Comparison of ENCODE assay signal across 26 cellular contexts in genomic region chr10:109027534-109028185, GRCh38.
DNase-seq lines count a peak whose midpoint lies in the region; ATAC-seq and TF ChIP-seq lines count a peak whose summit lies in the region.
"Had no signal": no experiment of that assay in that cellular context is flagged by ENCODE, and none has a peak within 500 bp of the region (broad histone marks: within the 10 kb centered on the region; RNA-seq: fewer than 3 reads in every experiment).

No MANE protein-coding gene starts in this region.

- peak; percentile 55 for ATAC-seq in SK-N-SH treated with all-trans-retinoic acid at 6 μM for 48 hours
- ATAC-seq in HG03521 (IDR thresholded peaks at IDR 0.05; ENCODE audit: unreplicated experiment), result no peak
- ATAC-seq in HG02981 (IDR thresholded peaks at IDR 0.05; ENCODE audit: unreplicated experiment), result no peak
- ATAC-seq: CD8-positive, alpha-beta T cell; HCT116; Right ventricle myocardium inferior; T-cell had no signal

- POLR2A ChIA-PET in AG04449 (lab: Yijun Ruan, JAX), result no interaction called here

- DNase-seq in AG04449 (ENCODE audit: low read depth, low spot score), result peak; percentile 21
- peak; percentile 3 for DNase-seq in EL
- peak; percentile 2 for DNase-seq in fibroblast of the aortic adventitia (ENCODE audit: low read depth)
- DNase-seq in NOMO-1 (lab: John Stamatoyannopoulos, UW; ENCODE audit: unreplicated experiment in 2 of 2), result no peak
- DNase-seq in GM10266 (ENCODE audit: extremely low spot score), result no peak
- DNase-seq: ACHN; Caco-2; CD8-positive, alpha-beta T cell; DMS79; KBM-7; MV-4-11; NCI-H1105; NCI-H1436 treated with DMSO at 0.1 percent for 48 hours; NCI-H1930; NCI-H446 treated with DMSO at 0.1 percent for 48 hours; NCI-H526; NCI-H82; NK-92 treated with Interleukin-12 subunit alpha and Interleukin-12 subunit beta, amount 100 ng/mL, for 24 hours; PC-9; SJCRH30; T-cell had no signal

- CTCF ChIA-PET in AG04449 (lab: Yijun Ruan, JAX), result no interaction called here

- no peak overlapping the region for H3K4me3 ChIP-seq in AG04449 (ENCODE audit: low read depth, low read length)
- H3K4me3 ChIP-seq in fibroblast of the aortic adventitia (ENCODE audit: low read depth, low read length), result no peak overlapping the region
- H3K4me3 ChIP-seq: PC-9, SJCRH30 had no signal

- TF ChIP-seq CTCF in AG04449 (IDR thresholded peaks at IDR 0.05; ENCODE audit: insufficient read depth, low read length, missing control alignments), result no peak
- TF ChIP-seq CTCF in fibroblast of the aortic adventitia (IDR thresholded peaks at IDR 0.05; ENCODE audit: insufficient read depth, low read length), result no peak
- no peak for TF ChIP-seq CTCF in GM10266 (IDR thresholded peaks at IDR 0.05; ENCODE audit: control insufficient read depth, insufficient read depth, low read depth, missing control alignments)

TF ChIP-seq in SK-N-SH treated with all-trans-retinoic acid at 6 μM for 48 hours, 23 proteins besides CTCF, POLR2A, EP300 and RAD21:
- TF ChIP-seq TCF4 (CRISPR knock-in tag; IDR thresholded peaks at IDR 0.05; ENCODE audit: borderline replicate concordance), result peak; percentile 27; the same call in 1 of the 2 replicates
- TF ChIP-seq PPARA (CRISPR knock-in tag; IDR thresholded peaks at IDR 0.05; ENCODE audit: borderline replicate concordance), result no peak
- TF ChIP-seq BACH2 (CRISPR knock-in tag; IDR thresholded peaks at IDR 0.05; ENCODE audit: borderline replicate concordance), result no peak
- TF ChIP-seq ISL1 (CRISPR knock-in tag; IDR thresholded peaks at IDR 0.05), result peak; percentile 92

Comparison
In these comparisons a context has a peak if more than half of its experiments do, and no peak if none do; other contexts are left out.
1. DNase-seq: peak in AG04449 (single experiment), EL (single experiment) and fibroblast of the aortic adventitia (single experiment); none in NOMO-1 (0 of 2) and GM10266 (single experiment).